ENCODE assay signal across 1 cellular context in genomic region chr20:36070451-36070850, GRCh38.
TF ChIP-seq lines count a peak whose summit lies in the region.

No MANE protein-coding gene starts in this region.

TF ChIP-seq in HepG2, 621 proteins besides CTCF, POLR2A, EP300 and RAD21 (continued from another document and continues in another):
- TF ChIP-seq BCLAF1 (IDR thresholded peaks at IDR 0.05) (no peak), EHMT2 (IDR thresholded peaks at IDR 0.05; ENCODE audit: borderline replicate concordance, low read depth, low read length) (no peak), ZMYM3 (CRISPR knock-in tag; IDR thresholded peaks at IDR 0.05) (no peak; the same call in 1 of the 2 replicates), FOXP4 (CRISPR knock-in tag; IDR thresholded peaks at IDR 0.05) (peak; percentile 38; the same call in 1 of the 2 replicates), ZNF878 (CRISPR knock-in tag; IDR thresholded peaks at IDR 0.05) (no peak), NFYC (CRISPR knock-in tag; IDR thresholded peaks at IDR 0.05) (no peak), PHB2 (IDR thresholded peaks at IDR 0.05; ENCODE audit: partially characterized antibody) (no peak), XBP1 (CRISPR knock-in tag; IDR thresholded peaks at IDR 0.05) (no peak), FOSL1 (CRISPR knock-in tag; IDR thresholded peaks at IDR 0.05; ENCODE audit: borderline replicate concordance) (no peak), KAT2B (IDR thresholded peaks at IDR 0.05; ENCODE audit: borderline replicate concordance, low read depth, low read length) (no peak), SP2 (CRISPR knock-in tag; IDR thresholded peaks at IDR 0.05) (no peak), ZNF644 (CRISPR knock-in tag; IDR thresholded peaks at IDR 0.05; ENCODE audit: low read depth) (peak; percentile 47; the same call in 1 of the 2 replicates), NCOA1 (CRISPR knock-in tag; IDR thresholded peaks at IDR 0.05) (no peak), ZNF572 (CRISPR knock-in tag; IDR thresholded peaks at IDR 0.05) (no peak), ZNF547 (CRISPR knock-in tag; IDR thresholded peaks at IDR 0.05) (no peak), ZNF235 (CRISPR knock-in tag; IDR thresholded peaks at IDR 0.05; ENCODE audit: borderline replicate concordance) (no peak), GATAD2A (CRISPR knock-in tag; IDR thresholded peaks at IDR 0.05) (peak; percentile 86), THYN1 (CRISPR knock-in tag; IDR thresholded peaks at IDR 0.05; ENCODE audit: borderline replicate concordance, low read depth) (no peak), REST (IDR thresholded peaks at IDR 0.05; ENCODE audit: borderline replicate concordance in 1 of 2, low read depth in 1 of 2, low read length in 2 of 2) (no peak), ZNF335 (CRISPR knock-in tag; IDR thresholded peaks at IDR 0.05) (no peak), PAF1 (CRISPR knock-in tag; IDR thresholded peaks at IDR 0.05) (no peak), ZNF720 (CRISPR knock-in tag; IDR thresholded peaks at IDR 0.05) (no peak), SRSF4 (IDR thresholded peaks at IDR 0.05; ENCODE audit: low read depth, low read length, poor library complexity, severe bottlenecking) (no peak), ZZZ3 (CRISPR knock-in tag; IDR thresholded peaks at IDR 0.05; ENCODE audit: borderline replicate concordance) (no peak), GATAD1 (CRISPR knock-in tag; IDR thresholded peaks at IDR 0.05) (no peak), ZSCAN12 (CRISPR knock-in tag; IDR thresholded peaks at IDR 0.05) (no peak), JUN (CRISPR knock-in tag; IDR thresholded peaks at IDR 0.05) (no peak), NCOR1 (IDR thresholded peaks at IDR 0.05; ENCODE audit: borderline replicate concordance, low read length) (no peak), ZNF160 (CRISPR knock-in tag; IDR thresholded peaks at IDR 0.05) (no peak), HHEX (CRISPR knock-in tag; IDR thresholded peaks at IDR 0.05) (no peak), ATAD3A (CRISPR knock-in tag; IDR thresholded peaks at IDR 0.05) (no peak), HINFP (CRISPR knock-in tag; IDR thresholded peaks at IDR 0.05; ENCODE audit: low read depth) (no peak), TEAD3 (CRISPR knock-in tag; optimal IDR thresholded peaks at IDR 0.05; ENCODE audit: borderline replicate concordance) (no peak), ZNF3 (CRISPR knock-in tag; IDR thresholded peaks at IDR 0.05) (no peak), SRF (IDR thresholded peaks at IDR 0.05; ENCODE audit: low read depth, low read length) (no peak)
- TF ChIP-seq, protein P1, sequence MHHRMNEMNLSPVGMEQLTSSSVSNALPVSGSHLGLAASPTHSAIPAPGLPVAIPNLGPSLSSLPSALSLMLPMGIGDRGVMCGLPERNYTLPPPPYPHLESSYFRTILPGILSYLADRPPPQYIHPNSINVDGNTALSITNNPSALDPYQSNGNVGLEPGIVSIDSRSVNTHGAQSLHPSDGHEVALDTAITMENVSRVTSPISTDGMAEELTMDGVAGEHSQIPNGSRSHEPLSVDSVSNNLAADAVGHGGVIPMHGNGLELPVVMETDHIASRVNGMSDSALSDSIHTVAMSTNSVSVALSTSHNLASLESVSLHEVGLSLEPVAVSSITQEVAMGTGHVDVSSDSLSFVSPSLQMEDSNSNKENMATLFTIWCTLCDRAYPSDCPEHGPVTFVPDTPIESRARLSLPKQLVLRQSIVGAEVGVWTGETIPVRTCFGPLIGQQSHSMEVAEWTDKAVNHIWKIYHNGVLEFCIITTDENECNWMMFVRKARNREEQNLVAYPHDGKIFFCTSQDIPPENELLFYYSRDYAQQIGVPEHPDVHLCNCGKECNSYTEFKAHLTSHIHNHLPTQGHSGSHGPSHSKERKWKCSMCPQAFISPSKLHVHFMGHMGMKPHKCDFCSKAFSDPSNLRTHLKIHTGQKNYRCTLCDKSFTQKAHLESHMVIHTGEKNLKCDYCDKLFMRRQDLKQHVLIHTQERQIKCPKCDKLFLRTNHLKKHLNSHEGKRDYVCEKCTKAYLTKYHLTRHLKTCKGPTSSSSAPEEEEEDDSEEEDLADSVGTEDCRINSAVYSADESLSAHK (CRISPR knock-in tag; IDR thresholded peaks at IDR 0.05; ENCODE audit: borderline replicate concordance): no peak
- TF ChIP-seq, protein P2, sequence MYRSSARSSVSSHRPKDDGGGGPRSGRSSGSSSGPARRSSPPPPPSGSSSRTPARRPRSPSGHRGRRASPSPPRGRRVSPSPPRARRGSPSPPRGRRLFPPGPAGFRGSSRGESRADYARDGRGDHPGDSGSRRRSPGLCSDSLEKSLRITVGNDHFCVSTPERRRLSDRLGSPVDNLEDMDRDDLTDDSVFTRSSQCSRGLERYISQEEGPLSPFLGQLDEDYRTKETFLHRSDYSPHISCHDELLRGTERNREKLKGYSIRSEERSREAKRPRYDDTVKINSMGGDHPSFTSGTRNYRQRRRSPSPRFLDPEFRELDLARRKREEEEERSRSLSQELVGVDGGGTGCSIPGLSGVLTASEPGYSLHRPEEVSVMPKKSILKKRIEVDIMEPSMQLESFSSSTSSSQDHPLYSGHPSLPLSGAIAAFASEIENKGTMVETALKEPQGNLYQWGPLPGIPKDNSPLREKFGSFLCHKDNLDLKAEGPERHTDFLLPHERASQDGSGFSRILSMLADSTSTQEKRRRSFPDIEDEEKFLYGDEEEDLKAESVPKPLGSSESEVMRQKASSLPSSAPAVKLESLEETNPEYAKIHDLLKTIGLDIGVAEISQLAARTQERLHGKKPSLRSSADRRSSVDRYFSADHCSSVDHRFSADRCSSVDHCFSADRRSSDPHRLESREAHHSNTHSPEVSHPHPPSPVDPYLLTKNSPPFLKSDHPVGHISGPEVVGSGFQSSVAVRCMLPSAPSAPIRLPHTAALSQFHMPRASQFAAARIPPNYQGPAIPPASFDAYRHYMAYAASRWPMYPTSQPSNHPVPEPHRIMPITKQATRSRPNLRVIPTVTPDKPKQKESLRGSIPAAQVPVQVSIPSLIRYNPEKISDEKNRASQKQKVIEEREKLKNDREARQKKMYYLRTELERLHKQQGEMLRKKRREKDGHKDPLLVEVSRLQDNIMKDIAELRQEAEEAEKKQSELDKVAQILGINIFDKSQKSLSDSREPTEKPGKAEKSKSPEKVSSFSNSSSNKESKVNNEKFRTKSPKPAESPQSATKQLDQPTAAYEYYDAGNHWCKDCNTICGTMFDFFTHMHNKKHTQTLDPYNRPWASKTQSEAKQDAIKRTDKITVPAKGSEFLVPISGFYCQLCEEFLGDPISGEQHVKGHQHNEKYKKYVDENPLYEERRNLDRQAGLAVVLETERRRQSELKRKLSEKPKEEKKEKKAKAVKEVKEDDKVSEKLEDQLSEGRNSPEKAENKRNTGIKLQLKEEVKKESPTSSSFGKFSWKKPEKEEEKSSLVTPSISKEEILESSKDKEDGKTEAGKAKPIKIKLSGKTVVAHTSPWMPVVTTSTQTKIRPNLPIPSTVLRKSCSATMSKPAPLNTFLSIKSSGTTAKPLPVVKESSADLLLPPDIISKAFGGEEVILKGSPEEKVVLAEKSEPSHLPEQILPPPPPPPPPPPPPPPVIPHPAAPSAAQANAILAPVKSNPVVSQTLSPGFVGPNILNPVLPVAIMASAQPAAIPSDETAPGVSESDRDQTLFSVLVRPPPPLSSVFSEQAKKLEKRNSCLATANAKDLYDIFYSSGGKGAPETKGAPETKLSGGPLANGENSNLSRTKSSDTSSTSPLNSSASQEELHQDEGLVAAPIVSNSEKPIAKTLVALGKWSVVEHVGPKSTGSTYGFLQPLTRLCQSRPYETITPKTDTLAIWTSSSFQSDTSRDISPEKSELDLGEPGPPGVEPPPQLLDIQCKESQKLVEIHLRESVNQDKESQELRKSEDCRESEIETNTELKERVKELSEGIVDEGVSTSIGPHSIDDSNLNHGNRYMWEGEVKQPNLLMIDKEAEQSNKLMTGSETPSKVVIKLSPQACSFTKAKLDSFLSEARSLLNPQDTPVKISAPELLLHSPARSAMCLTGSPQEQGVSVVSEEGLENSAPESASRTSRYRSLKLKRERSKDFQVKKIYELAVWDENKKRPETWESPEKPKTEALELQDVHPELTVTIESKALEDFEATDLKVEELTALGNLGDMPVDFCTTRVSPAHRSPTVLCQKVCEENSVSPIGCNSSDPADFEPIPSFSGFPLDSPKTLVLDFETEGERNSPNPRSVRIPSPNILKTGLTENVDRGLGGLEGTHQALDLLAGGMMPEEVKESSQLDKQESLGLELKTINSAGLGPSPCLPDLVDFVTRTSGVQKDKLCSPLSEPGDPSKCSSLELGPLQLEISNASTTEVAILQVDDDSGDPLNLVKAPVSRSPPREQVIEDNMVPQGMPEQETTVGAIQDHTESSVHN (CRISPR knock-in tag; IDR thresholded peaks at IDR 0.05): no peak
- TF ChIP-seq, protein P3, sequence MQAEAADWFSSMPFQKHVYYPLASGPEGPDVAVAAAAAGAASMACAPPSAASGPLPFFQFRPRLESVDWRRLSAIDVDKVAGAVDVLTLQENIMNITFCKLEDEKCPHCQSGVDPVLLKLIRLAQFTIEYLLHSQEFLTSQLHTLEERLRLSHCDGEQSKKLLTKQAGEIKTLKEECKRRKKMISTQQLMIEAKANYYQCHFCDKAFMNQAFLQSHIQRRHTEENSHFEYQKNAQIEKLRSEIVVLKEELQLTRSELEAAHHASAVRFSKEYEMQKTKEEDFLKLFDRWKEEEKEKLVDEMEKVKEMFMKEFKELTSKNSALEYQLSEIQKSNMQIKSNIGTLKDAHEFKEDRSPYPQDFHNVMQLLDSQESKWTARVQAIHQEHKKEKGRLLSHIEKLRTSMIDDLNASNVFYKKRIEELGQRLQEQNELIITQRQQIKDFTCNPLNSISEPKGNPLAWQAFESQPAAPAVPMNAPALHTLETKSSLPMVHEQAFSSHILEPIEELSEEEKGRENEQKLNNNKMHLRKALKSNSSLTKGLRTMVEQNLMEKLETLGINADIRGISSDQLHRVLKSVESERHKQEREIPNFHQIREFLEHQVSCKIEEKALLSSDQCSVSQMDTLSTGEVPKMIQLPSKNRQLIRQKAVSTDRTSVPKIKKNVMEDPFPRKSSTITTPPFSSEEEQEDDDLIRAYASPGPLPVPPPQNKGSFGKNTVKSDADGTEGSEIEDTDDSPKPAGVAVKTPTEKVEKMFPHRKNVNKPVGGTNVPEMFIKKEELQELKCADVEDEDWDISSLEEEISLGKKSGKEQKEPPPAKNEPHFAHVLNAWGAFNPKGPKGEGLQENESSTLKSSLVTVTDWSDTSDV (CRISPR knock-in tag; IDR thresholded peaks at IDR 0.05): no peak
